1 cellular context compared by ENCODE assay signal in genomic region chr2:72883356-72883962, GRCh38.
TF ChIP-seq lines count a peak whose summit lies in the region.

No MANE protein-coding gene starts in this region.

TF ChIP-seq in HepG2, 621 proteins besides CTCF, POLR2A, EP300 and RAD21 (continued from another document and continues in another):
- TF ChIP-seq, protein P1, sequence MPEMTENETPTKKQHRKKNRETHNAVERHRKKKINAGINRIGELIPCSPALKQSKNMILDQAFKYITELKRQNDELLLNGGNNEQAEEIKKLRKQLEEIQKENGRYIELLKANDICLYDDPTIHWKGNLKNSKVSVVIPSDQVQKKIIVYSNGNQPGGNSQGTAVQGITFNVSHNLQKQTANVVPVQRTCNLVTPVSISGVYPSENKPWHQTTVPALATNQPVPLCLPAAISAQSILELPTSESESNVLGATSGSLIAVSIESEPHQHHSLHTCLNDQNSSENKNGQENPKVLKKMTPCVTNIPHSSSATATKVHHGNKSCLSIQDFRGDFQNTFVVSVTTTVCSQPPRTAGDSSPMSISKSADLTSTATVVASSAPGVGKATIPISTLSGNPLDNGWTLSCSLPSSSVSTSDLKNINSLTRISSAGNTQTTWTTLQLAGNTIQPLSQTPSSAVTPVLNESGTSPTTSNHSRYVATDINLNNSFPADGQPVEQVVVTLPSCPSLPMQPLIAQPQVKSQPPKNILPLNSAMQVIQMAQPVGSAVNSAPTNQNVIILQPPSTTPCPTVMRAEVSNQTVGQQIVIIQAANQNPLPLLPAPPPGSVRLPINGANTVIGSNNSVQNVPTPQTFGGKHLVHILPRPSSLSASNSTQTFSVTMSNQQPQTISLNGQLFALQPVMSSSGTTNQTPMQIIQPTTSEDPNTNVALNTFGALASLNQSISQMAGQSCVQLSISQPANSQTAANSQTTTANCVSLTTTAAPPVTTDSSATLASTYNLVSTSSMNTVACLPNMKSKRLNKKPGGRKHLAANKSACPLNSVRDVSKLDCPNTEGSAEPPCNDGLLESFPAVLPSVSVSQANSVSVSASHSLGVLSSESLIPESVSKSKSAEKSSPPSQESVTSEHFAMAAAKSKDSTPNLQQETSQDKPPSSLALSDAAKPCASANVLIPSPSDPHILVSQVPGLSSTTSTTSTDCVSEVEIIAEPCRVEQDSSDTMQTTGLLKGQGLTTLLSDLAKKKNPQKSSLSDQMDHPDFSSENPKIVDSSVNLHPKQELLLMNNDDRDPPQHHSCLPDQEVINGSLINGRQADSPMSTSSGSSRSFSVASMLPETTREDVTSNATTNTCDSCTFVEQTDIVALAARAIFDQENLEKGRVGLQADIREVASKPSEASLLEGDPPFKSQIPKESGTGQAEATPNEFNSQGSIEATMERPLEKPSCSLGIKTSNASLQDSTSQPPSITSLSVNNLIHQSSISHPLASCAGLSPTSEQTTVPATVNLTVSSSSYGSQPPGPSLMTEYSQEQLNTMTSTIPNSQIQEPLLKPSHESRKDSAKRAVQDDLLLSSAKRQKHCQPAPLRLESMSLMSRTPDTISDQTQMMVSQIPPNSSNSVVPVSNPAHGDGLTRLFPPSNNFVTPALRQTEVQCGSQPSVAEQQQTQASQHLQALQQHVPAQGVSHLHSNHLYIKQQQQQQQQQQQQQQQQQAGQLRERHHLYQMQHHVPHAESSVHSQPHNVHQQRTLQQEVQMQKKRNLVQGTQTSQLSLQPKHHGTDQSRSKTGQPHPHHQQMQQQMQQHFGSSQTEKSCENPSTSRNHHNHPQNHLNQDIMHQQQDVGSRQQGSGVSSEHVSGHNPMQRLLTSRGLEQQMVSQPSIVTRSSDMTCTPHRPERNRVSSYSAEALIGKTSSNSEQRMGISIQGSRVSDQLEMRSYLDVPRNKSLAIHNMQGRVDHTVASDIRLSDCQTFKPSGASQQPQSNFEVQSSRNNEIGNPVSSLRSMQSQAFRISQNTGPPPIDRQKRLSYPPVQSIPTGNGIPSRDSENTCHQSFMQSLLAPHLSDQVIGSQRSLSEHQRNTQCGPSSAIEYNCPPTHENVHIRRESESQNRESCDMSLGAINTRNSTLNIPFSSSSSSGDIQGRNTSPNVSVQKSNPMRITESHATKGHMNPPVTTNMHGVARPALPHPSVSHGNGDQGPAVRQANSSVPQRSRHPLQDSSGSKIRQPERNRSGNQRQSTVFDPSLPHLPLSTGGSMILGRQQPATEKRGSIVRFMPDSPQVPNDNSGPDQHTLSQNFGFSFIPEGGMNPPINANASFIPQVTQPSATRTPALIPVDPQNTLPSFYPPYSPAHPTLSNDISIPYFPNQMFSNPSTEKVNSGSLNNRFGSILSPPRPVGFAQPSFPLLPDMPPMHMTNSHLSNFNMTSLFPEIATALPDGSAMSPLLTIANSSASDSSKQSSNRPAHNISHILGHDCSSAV (CRISPR knock-in tag; IDR thresholded peaks at IDR 0.05; ENCODE audit: borderline replicate concordance), result no peak
- TF ChIP-seq ZNF605 (CRISPR knock-in tag; IDR thresholded peaks at IDR 0.05) (peak; percentile 59; the same call in 1 of the 2 replicates), ZNF775 (CRISPR knock-in tag; IDR thresholded peaks at IDR 0.05; ENCODE audit: borderline replicate concordance) (no peak), ERF (CRISPR knock-in tag; IDR thresholded peaks at IDR 0.05) (peak; percentile 93), MTF2 (CRISPR knock-in tag; IDR thresholded peaks at IDR 0.05; ENCODE audit: borderline replicate concordance) (no peak), ARNT2 (CRISPR knock-in tag; IDR thresholded peaks at IDR 0.05; ENCODE audit: low read depth) (no peak), ZNF543 (CRISPR knock-in tag; IDR thresholded peaks at IDR 0.05) (no peak), SOX6 (IDR thresholded peaks at IDR 0.05) (no peak), SOX6 (CRISPR knock-in tag; IDR thresholded peaks at IDR 0.05) (no peak; the same call in 1 of the 2 replicates), BRD4 (CRISPR knock-in tag; IDR thresholded peaks at IDR 0.05) (no peak), SP5 (CRISPR knock-in tag; IDR thresholded peaks at IDR 0.05; ENCODE audit: borderline replicate concordance, low read depth) (no peak), ZBTB43 (CRISPR knock-in tag; conservative IDR thresholded peaks at IDR 0.05) (peak; percentile 75), ZNF232 (CRISPR knock-in tag; IDR thresholded peaks at IDR 0.05; ENCODE audit: borderline replicate concordance) (peak; percentile 92; the same call in 1 of the 2 replicates), HNRNPUL1 (IDR thresholded peaks at IDR 0.05; ENCODE audit: low read depth, low read length) (no peak), ZNF776 (CRISPR knock-in tag; IDR thresholded peaks at IDR 0.05) (no peak), NAIF1 (CRISPR knock-in tag; IDR thresholded peaks at IDR 0.05; ENCODE audit: borderline replicate concordance) (no peak), ZNF235 (CRISPR knock-in tag; IDR thresholded peaks at IDR 0.05; ENCODE audit: borderline replicate concordance) (no peak), RFX3 (CRISPR knock-in tag; IDR thresholded peaks at IDR 0.05) (no peak), HNRNPH1 (optimal IDR thresholded peaks at IDR 0.05; ENCODE audit: low read depth, low read length) (no peak), POLR2AphosphoS5 (IDR thresholded peaks at IDR 0.05; ENCODE audit: low read depth, low read length) (no peak), JUNB (CRISPR knock-in tag; IDR thresholded peaks at IDR 0.05; ENCODE audit: borderline replicate concordance) (no peak), ZNF790 (CRISPR knock-in tag; IDR thresholded peaks at IDR 0.05; ENCODE audit: borderline replicate concordance) (no peak), ZSCAN22 (CRISPR knock-in tag; IDR thresholded peaks at IDR 0.05) (no peak), GTF2F1 (IDR thresholded peaks at IDR 0.05; ENCODE audit: low read length) (no peak), IRX3 (CRISPR knock-in tag; IDR thresholded peaks at IDR 0.05; ENCODE audit: borderline replicate concordance, low read depth) (0 out of 2 replicates have a peak, but pooled peaks have one; percentile 32), ZNF501 (CRISPR knock-in tag; IDR thresholded peaks at IDR 0.05) (no peak), TSC22D2 (CRISPR knock-in tag; IDR thresholded peaks at IDR 0.05; ENCODE audit: borderline replicate concordance) (peak; percentile 97), ZNF572 (CRISPR knock-in tag; IDR thresholded peaks at IDR 0.05) (no peak), RBM39 (IDR thresholded peaks at IDR 0.05; ENCODE audit: low read depth, low read length, poor library complexity, severe bottlenecking) (no peak), ZNF737 (CRISPR knock-in tag; IDR thresholded peaks at IDR 0.05; ENCODE audit: borderline replicate concordance) (no peak), ZFP37 (CRISPR knock-in tag; IDR thresholded peaks at IDR 0.05; ENCODE audit: borderline replicate concordance) (peak; percentile 79; the same call in 1 of the 2 replicates), POLR2AphosphoS2 (IDR thresholded peaks at IDR 0.05; ENCODE audit: low read depth, low read length) (no peak), NFKBIZ (CRISPR knock-in tag; IDR thresholded peaks at IDR 0.05) (0 out of 2 replicates have a peak, but pooled peaks have one; percentile 60), ZMAT3 (CRISPR knock-in tag; conservative IDR thresholded peaks at IDR 0.05) (no peak), SIX4 (CRISPR knock-in tag; IDR thresholded peaks at IDR 0.05) (peak; percentile 59; the same call in 1 of the 2 replicates)
- TF ChIP-seq, protein P2, sequence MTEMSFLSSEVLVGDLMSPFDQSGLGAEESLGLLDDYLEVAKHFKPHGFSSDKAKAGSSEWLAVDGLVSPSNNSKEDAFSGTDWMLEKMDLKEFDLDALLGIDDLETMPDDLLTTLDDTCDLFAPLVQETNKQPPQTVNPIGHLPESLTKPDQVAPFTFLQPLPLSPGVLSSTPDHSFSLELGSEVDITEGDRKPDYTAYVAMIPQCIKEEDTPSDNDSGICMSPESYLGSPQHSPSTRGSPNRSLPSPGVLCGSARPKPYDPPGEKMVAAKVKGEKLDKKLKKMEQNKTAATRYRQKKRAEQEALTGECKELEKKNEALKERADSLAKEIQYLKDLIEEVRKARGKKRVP (CRISPR knock-in tag; IDR thresholded peaks at IDR 0.05), result peak in 1 of 2 experiments; percentile 27; a peak in 1 of 4 replicates
- TF ChIP-seq, protein P3, sequence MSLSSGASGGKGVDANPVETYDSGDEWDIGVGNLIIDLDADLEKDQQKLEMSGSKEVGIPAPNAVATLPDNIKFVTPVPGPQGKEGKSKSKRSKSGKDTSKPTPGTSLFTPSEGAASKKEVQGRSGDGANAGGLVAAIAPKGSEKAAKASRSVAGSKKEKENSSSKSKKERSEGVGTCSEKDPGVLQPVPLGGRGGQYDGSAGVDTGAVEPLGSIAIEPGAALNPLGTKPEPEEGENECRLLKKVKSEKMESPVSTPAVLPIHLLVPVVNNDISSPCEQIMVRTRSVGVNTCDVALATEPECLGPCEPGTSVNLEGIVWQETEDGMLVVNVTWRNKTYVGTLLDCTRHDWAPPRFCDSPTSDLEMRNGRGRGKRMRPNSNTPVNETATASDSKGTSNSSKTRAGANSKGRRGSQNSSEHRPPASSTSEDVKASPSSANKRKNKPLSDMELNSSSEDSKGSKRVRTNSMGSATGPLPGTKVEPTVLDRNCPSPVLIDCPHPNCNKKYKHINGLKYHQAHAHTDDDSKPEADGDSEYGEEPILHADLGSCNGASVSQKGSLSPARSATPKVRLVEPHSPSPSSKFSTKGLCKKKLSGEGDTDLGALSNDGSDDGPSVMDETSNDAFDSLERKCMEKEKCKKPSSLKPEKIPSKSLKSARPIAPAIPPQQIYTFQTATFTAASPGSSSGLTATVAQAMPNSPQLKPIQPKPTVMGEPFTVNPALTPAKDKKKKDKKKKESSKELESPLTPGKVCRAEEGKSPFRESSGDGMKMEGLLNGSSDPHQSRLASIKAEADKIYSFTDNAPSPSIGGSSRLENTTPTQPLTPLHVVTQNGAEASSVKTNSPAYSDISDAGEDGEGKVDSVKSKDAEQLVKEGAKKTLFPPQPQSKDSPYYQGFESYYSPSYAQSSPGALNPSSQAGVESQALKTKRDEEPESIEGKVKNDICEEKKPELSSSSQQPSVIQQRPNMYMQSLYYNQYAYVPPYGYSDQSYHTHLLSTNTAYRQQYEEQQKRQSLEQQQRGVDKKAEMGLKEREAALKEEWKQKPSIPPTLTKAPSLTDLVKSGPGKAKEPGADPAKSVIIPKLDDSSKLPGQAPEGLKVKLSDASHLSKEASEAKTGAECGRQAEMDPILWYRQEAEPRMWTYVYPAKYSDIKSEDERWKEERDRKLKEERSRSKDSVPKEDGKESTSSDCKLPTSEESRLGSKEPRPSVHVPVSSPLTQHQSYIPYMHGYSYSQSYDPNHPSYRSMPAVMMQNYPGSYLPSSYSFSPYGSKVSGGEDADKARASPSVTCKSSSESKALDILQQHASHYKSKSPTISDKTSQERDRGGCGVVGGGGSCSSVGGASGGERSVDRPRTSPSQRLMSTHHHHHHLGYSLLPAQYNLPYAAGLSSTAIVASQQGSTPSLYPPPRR (CRISPR knock-in tag; IDR thresholded peaks at IDR 0.05; ENCODE audit: borderline replicate concordance), result no peak
- TF ChIP-seq, protein P4, sequence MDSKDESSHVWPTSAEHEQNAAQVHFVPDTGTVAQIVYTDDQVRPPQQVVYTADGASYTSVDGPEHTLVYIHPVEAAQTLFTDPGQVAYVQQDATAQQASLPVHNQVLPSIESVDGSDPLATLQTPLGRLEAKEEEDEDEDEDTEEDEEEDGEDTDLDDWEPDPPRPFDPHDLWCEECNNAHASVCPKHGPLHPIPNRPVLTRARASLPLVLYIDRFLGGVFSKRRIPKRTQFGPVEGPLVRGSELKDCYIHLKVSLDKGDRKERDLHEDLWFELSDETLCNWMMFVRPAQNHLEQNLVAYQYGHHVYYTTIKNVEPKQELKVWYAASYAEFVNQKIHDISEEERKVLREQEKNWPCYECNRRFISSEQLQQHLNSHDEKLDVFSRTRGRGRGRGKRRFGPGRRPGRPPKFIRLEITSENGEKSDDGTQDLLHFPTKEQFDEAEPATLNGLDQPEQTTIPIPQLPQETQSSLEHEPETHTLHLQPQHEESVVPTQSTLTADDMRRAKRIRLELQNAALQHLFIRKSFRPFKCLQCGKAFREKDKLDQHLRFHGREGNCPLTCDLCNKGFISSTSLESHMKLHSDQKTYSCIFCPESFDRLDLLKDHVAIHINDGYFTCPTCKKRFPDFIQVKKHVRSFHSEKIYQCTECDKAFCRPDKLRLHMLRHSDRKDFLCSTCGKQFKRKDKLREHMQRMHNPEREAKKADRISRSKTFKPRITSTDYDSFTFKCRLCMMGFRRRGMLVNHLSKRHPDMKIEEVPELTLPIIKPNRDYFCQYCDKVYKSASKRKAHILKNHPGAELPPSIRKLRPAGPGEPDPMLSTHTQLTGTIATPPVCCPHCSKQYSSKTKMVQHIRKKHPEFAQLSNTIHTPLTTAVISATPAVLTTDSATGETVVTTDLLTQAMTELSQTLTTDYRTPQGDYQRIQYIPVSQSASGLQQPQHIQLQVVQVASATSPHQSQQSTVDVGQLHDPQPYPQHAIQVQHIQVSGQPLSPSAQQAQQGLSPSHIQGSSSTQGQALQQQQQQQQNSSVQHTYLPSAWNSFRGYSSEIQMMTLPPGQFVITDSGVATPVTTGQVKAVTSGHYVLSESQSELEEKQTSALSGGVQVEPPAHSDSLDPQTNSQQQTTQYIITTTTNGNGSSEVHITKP (CRISPR knock-in tag; IDR thresholded peaks at IDR 0.05; ENCODE audit: low read depth), result no peak
- TF ChIP-seq, protein P5, sequence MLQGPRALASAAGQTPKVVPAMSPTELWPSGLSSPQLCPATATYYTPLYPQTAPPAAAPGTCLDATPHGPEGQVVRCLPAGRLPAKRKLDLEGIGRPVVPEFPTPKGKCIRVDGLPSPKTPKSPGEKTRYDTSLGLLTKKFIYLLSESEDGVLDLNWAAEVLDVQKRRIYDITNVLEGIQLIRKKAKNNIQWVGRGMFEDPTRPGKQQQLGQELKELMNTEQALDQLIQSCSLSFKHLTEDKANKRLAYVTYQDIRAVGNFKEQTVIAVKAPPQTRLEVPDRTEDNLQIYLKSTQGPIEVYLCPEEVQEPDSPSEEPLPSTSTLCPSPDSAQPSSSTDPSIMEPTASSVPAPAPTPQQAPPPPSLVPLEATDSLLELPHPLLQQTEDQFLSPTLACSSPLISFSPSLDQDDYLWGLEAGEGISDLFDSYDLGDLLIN (CRISPR knock-in tag; IDR thresholded peaks at IDR 0.05; ENCODE audit: borderline replicate concordance), result no peak
- TF ChIP-seq, protein P6, sequence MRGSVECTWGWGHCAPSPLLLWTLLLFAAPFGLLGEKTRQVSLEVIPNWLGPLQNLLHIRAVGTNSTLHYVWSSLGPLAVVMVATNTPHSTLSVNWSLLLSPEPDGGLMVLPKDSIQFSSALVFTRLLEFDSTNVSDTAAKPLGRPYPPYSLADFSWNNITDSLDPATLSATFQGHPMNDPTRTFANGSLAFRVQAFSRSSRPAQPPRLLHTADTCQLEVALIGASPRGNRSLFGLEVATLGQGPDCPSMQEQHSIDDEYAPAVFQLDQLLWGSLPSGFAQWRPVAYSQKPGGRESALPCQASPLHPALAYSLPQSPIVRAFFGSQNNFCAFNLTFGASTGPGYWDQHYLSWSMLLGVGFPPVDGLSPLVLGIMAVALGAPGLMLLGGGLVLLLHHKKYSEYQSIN (CRISPR knock-in tag; IDR thresholded peaks at IDR 0.05; ENCODE audit: borderline replicate concordance), result no peak
